Comparison of ENCODE assay signal across 11 cellular contexts in the genomic region with DNA sequence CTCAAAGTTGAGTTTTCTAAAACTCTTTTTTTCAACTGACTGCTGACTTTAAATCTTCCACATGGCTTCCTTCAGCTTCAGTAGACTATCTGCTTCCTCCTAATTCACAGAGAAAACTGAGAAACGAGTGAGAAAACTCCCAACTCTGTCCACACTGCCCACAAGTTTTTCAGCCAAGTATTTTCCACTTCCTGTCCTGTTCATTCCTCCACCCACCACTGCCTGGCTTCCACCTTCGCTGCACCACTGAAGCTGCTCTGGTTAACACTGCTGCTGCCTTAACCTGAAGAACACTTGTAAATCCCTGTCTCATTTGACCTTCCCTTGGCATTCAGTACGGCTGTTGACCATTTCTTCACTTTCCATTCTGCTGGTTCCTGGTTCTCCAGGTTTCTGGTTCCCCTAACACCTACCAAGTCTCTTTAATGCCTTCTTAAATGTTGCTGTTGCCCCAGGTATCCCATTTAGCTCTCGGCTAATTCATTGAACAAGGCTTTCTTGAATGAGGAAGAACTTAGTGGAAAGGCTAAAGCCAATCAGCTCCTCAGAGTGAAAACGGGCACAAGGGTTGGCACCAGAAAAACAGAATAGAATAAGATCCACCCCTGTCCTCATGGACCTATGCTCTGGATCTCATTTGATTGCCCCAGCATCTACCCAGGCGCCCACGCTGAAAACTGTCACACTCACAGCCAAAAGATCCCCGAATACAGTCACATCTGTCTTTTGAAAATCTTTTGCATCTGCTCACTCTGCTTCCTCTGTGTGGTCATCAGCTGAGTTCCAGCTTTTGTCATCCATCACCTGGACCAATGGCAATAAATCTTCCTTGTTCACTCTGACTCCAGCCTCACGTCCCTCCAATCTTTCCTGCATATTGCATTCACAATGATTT.
DNase-seq lines count a peak whose midpoint lies in the region; ATAC-seq, FAIRE-seq and TF ChIP-seq lines count a peak whose summit lies in the region.
"Had no signal": no experiment of that assay in that cellular context is flagged by ENCODE, and none has a peak within 500 bp of the region (broad histone marks: within the 10 kb centered on the region; RNA-seq: fewer than 3 reads in every experiment).

No MANE protein-coding gene starts in this region.

- DNase-seq in GM12891 (ENCODE audit: insufficient read length, low spot score) (no peak), iris pigment epithelial cell (ENCODE audit: low read depth) (peak; percentile 57), mucosa of gallbladder (ENCODE audit: low spot score) (no peak), T-helper 9 cell (no peak), vagina (ENCODE audit: extremely low spot score in 2 of 2) (no peak)
- DNase-seq: amniotic stem cell, NCI-H446, spleen had no signal

- H3K27ac ChIP-seq in OCI-LY3 (ENCODE audit: low read length) (peak overlapping the region; percentile 65), vagina (no peak overlapping the region)

- H4K20me1 ChIP-seq in OCI-LY3 (ENCODE audit: insufficient read depth, low read length) = no peaks in the 10 kb centered on the region

- peak overlapping the region; percentile 47 for H3K9ac ChIP-seq in OCI-LY3 (ENCODE audit: low read length)

- no peaks in the 10 kb centered on the region for H3K27me3 ChIP-seq in OCI-LY3 (ENCODE audit: low read depth, low read length)
- no peaks in the 10 kb centered on the region for H3K27me3 ChIP-seq in vagina
- H3K27me3 ChIP-seq: spleen had no signal

- H3K9me3 ChIP-seq in OCI-LY3 (ENCODE audit: insufficient read depth, low read length) (no peaks in the 10 kb centered on the region), vagina (no peaks in the 10 kb centered on the region)
- H3K9me3 ChIP-seq: spleen had no signal

- H2AFZ ChIP-seq in OCI-LY3 (ENCODE audit: low read depth, low read length) = peak overlapping the region; percentile 47; the same call in 1 of the 2 replicates

- TF ChIP-seq CTCF in OCI-LY3 (IDR thresholded peaks at IDR 0.05; ENCODE audit: low read depth, low read length) (no peak), vagina (IDR thresholded peaks at IDR 0.05) (no peak)

- H3K4me2 ChIP-seq in OCI-LY3 (ENCODE audit: low read length) = peak overlapping the region; percentile 74

- H3K4me1 ChIP-seq in OCI-LY3 (ENCODE audit: low read length) = peaks cover 58% of the 10 kb centered on the region
- no peaks in the 10 kb centered on the region for H3K4me1 ChIP-seq in vagina

- peak; percentile 43 for ATAC-seq in GM21526 (IDR thresholded peaks at IDR 0.05; ENCODE audit: low FRiP score, unreplicated experiment)
- ATAC-seq in GM21390 (IDR thresholded peaks at IDR 0.05; ENCODE audit: unreplicated experiment) = no peak

- H3K4me3 ChIP-seq in OCI-LY3 (ENCODE audit: low read length) = peak overlapping the region; percentile 48
- H3K4me3 ChIP-seq in vagina = no peak overlapping the region
- H3K4me3 ChIP-seq: spleen had no signal

- intact Hi-C loops in vagina (cut with DNase I) = no loop called here

- no peaks in the 10 kb centered on the region for H3K36me3 ChIP-seq in OCI-LY3 (replicated peaks; ENCODE audit: low read depth, low read length)
- H3K36me3 ChIP-seq in vagina = no peaks in the 10 kb centered on the region
- H3K36me3 ChIP-seq: spleen had no signal

- peak; percentile 87 for FAIRE-seq in GM12891 (lab: Jason Lieb, UNC)

- TF ChIP-seq POLR2A in GM12891 (IDR thresholded peaks at IDR 0.05; ENCODE audit: low read depth, low read length) = 0 out of 2 replicates have a peak, but pooled peaks have one; percentile 9
- no peak for TF ChIP-seq POLR2A in vagina (IDR thresholded peaks at IDR 0.05)

- H3K79me2 ChIP-seq in OCI-LY3 (ENCODE audit: low read length) = no peaks in the 10 kb centered on the region

TF ChIP-seq in GM12891, 5 proteins besides CTCF, POLR2A, EP300 and RAD21:
- TF ChIP-seq SPI1 (IDR thresholded peaks at IDR 0.05; ENCODE audit: low read depth, low read length) (peak; percentile 59), POLR2AphosphoS5 (IDR thresholded peaks at IDR 0.05; ENCODE audit: low read depth, low read length) (no peak)
